ENCODE assay signal across 1 cellular context in genomic region chr22:43537019-43537585, GRCh38.
TF ChIP-seq lines count a peak whose summit lies in the region.

No MANE protein-coding gene starts in this region.

TF ChIP-seq in SK-N-SH treated with all-trans-retinoic acid at 6 μM for 48 hours, 23 proteins besides CTCF, POLR2A, EP300 and RAD21 (continued from another document):
- TF ChIP-seq PATZ1 (CRISPR knock-in tag; IDR thresholded peaks at IDR 0.05; ENCODE audit: borderline replicate concordance) (no peak), GLIS3 (CRISPR knock-in tag; IDR thresholded peaks at IDR 0.05) (no peak), ISL1 (CRISPR knock-in tag; IDR thresholded peaks at IDR 0.05) (no peak), ZC3H10 (CRISPR knock-in tag; IDR thresholded peaks at IDR 0.05) (no peak), SNAI2 (CRISPR knock-in tag; IDR thresholded peaks at IDR 0.05) (no peak), CREB5 (CRISPR knock-in tag; IDR thresholded peaks at IDR 0.05; ENCODE audit: low read depth) (no peak)
